In genomic region chr3:81760215-81760614, GRCh38 we compare ENCODE assay signal across 8 cellular contexts. TPM values are rescaled to one million over a fixed set of nuclear protein-coding genes. Genes with fewer than 3 reads are reported as not detected.
DNase-seq lines count a peak whose midpoint lies in the region; ATAC-seq and TF ChIP-seq lines count a peak whose summit lies in the region.

No MANE protein-coding gene starts in this region.

- ATAC-seq in CD4-positive, CD25-positive, alpha-beta regulatory T cell (ENCODE audit: low read depth in 2 of 2): no peak
- ATAC-seq in GM18861 (IDR thresholded peaks at IDR 0.05; ENCODE audit: unreplicated experiment) (no peak), GM21619 (IDR thresholded peaks at IDR 0.05; ENCODE audit: unreplicated experiment) (no peak), GM21447 (IDR thresholded peaks at IDR 0.05; ENCODE audit: unreplicated experiment) (no peak)

- peaks cover 0 to 3% (median 0%) of the 10 kb centered on the region in 7 donors for H3K9me3 Mint-ChIP-seq in CD4-positive, CD25-positive, alpha-beta regulatory T cell
- H3K9me3 Mint-ChIP-seq in neural crest cell: no peaks in the 10 kb centered on the region

- peak overlapping the region; percentile 88 for H3K4me3 ChIP-seq in CD4-positive, CD25-positive, alpha-beta regulatory T cell (ENCODE audit: low read depth, low read length)
- peak overlapping the region in 55 of 59 donors; percentile 67 to 91 (median 82) for H3K4me3 ChIP-seq in dorsolateral prefrontal cortex

- H3K36me3 ChIP-seq in CD4-positive, CD25-positive, alpha-beta regulatory T cell (ENCODE audit: control insufficient read depth, insufficient read depth, low read length): no peaks in the 10 kb centered on the region

- DNase-seq in CD4-positive, CD25-positive, alpha-beta regulatory T cell: no peak
- DNase-seq in NAMALWA (ENCODE audit: low spot score) (peak; percentile 3), dorsolateral prefrontal cortex (no peak), neural crest cell (ENCODE audit: low read depth, low spot score) (no peak)
- no peak for DNase-seq in activated CD4-positive, CD25-positive, alpha-beta regulatory T cell (lab: John Stamatoyannopoulos, UW)

- intact Hi-C loops in dorsolateral prefrontal cortex (cut with DNase I): no loop called here

- TF ChIP-seq CTCF in dorsolateral prefrontal cortex (IDR thresholded peaks at IDR 0.05 in 54 of 56, conservative IDR thresholded peaks at IDR 0.05 in 2 of 56; ENCODE audit: low read depth in 1 of 56, partially characterized antibody in 56 of 56): no peak
- no peak for TF ChIP-seq CTCF in neural crest cell (conservative IDR thresholded peaks at IDR 0.05)

- H3K27me3 Mint-ChIP-seq in CD4-positive, CD25-positive, alpha-beta regulatory T cell: peaks cover 2% of the 10 kb centered on the region
- no peaks in the 10 kb centered on the region for H3K27me3 Mint-ChIP-seq in neural crest cell (ENCODE audit: low read depth)

- no peaks in the 10 kb centered on the region for H3K27me3 ChIP-seq in CD4-positive, CD25-positive, alpha-beta regulatory T cell (ENCODE audit: control insufficient read depth, insufficient read depth, low read length)
- no peaks in the 10 kb centered on the region for H3K27me3 ChIP-seq in dorsolateral prefrontal cortex

- H3K4me3 Mint-ChIP-seq in CD4-positive, CD25-positive, alpha-beta regulatory T cell: peak overlapping the region; percentile 91 to 97 (median 95)
- H3K4me3 Mint-ChIP-seq in neural crest cell: peak overlapping the region; percentile 96

- peaks cover 13% of the 10 kb centered on the region for H3K4me1 ChIP-seq in CD4-positive, CD25-positive, alpha-beta regulatory T cell (ENCODE audit: control insufficient read depth, insufficient read depth, low read length, poor library complexity, severe bottlenecking)

- H3K4me1 Mint-ChIP-seq in CD4-positive, CD25-positive, alpha-beta regulatory T cell: peaks cover 19 to 29% (median 26%) of the 10 kb centered on the region in 4 donors
- peaks cover 22% of the 10 kb centered on the region for H3K4me1 Mint-ChIP-seq in neural crest cell

- peak overlapping the region; percentile 92 to 99 (median 99) for H3K27ac Mint-ChIP-seq in CD4-positive, CD25-positive, alpha-beta regulatory T cell
- H3K27ac Mint-ChIP-seq in neural crest cell (ENCODE audit: unreplicated experiment): no peak overlapping the region

- H3K27ac ChIP-seq in CD4-positive, CD25-positive, alpha-beta regulatory T cell (ENCODE audit: insufficient read depth, low read length, poor library complexity, severe bottlenecking): peak overlapping the region; percentile 95
- H3K27ac ChIP-seq in dorsolateral prefrontal cortex: peak overlapping the region in 57 of 59 donors; percentile 88 to 100 (median 97)

- peaks cover 17% of the 10 kb centered on the region for H3K36me3 Mint-ChIP-seq in CD4-positive, CD25-positive, alpha-beta regulatory T cell
- peaks cover 6% of the 10 kb centered on the region for H3K36me3 Mint-ChIP-seq in neural crest cell (ENCODE audit: low read depth)

- no peaks in the 10 kb centered on the region for H3K9me3 ChIP-seq in CD4-positive, CD25-positive, alpha-beta regulatory T cell (ENCODE audit: control insufficient read depth in 2 of 2, low read length in 2 of 2)

RNA-seq across cellular contexts. Expression of gene GBE1, which starts 1.2 kb away (rescaled TPM):
- 7.5 TPM for total RNA-seq in CD4-positive, CD25-positive, alpha-beta regulatory T cell
- polyA plus RNA-seq in CD4-positive, CD25-positive, alpha-beta regulatory T cell: 1 to 10 TPM; 5.2 to 9.7 (median 9.1) TPM
- 10 to 100 TPM in 114 of 120 experiments, 1 to 10 TPM in 6; 8.8 to 26.0 (median 14.3) TPM for total RNA-seq in dorsolateral prefrontal cortex
- total RNA-seq in neural crest cell: 15.7 and 16.8 TPM in 2 replicates
